In genomic region chr20:33311011-33311410, GRCh38 we compare ENCODE assay signal across 1 cellular context.
A peak's percentile ranks its signal among the peaks of the same experiment; 100 is the strongest.
TF ChIP-seq lines count a peak whose summit lies in the region.

No MANE protein-coding gene starts in this region.

TF ChIP-seq in HepG2, 621 proteins besides CTCF, POLR2A, EP300 and RAD21:
- TF ChIP-seq CENPT (CRISPR knock-in tag; IDR thresholded peaks at IDR 0.05; ENCODE audit: low read depth) (no peak), ATF7 (IDR thresholded peaks at IDR 0.05) (no peak), ATF7 (CRISPR knock-in tag; IDR thresholded peaks at IDR 0.05) (0 out of 2 replicates have a peak, but pooled peaks have one; percentile 2), MAX (IDR thresholded peaks at IDR 0.05) (no peak), ZNF251 (CRISPR knock-in tag; IDR thresholded peaks at IDR 0.05) (no peak), ZNF841 (CRISPR knock-in tag; IDR thresholded peaks at IDR 0.05; ENCODE audit: borderline replicate concordance) (no peak), GATAD1 (CRISPR knock-in tag; IDR thresholded peaks at IDR 0.05) (no peak), POGK (CRISPR knock-in tag; conservative IDR thresholded peaks at IDR 0.05) (no peak)
- TF ChIP-seq, protein P1, sequence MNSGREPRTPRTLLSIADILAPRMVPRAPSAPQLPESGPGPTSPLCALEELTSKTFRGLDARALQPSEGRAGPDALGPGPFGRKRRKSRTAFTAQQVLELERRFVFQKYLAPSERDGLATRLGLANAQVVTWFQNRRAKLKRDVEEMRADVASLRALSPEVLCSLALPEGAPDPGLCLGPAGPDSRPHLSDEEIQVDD (CRISPR knock-in tag; IDR thresholded peaks at IDR 0.05; ENCODE audit: borderline replicate concordance), result no peak
TF ChIP-seq in HepG2: peak in this region for 1.
